Comparison of ENCODE assay signal across 1 cellular context in genomic region chr20:23632711-23633573, GRCh38.
TF ChIP-seq lines count a peak whose summit lies in the region.

No MANE protein-coding gene starts in this region.

TF ChIP-seq in HepG2, 621 proteins besides CTCF, POLR2A, EP300 and RAD21 (continued from another document and continues in another):
- TF ChIP-seq ZNF225 (CRISPR knock-in tag; IDR thresholded peaks at IDR 0.05) (0 out of 2 replicates have a peak, but pooled peaks have one; percentile 15), SP5 (CRISPR knock-in tag; IDR thresholded peaks at IDR 0.05; ENCODE audit: borderline replicate concordance, low read depth) (no peak), ARNTL (CRISPR knock-in tag; IDR thresholded peaks at IDR 0.05) (no peak), ZNF138 (CRISPR knock-in tag; IDR thresholded peaks at IDR 0.05; ENCODE audit: low read depth) (no peak), ZNF557 (CRISPR knock-in tag; IDR thresholded peaks at IDR 0.05) (no peak), ZNF331 (CRISPR knock-in tag; IDR thresholded peaks at IDR 0.05) (no peak), CEBPG (CRISPR knock-in tag; IDR thresholded peaks at IDR 0.05) (no peak), SP1 (IDR thresholded peaks at IDR 0.05) (no peak), SP1 (CRISPR knock-in tag; IDR thresholded peaks at IDR 0.05) (no peak), SIN3B (IDR thresholded peaks at IDR 0.05; ENCODE audit: low read length) (no peak), MAZ (IDR thresholded peaks at IDR 0.05; ENCODE audit: borderline replicate concordance, low read depth, low read length) (no peak), MAZ (CRISPR knock-in tag; IDR thresholded peaks at IDR 0.05; ENCODE audit: low read depth) (no peak), KDM5B (CRISPR knock-in tag; IDR thresholded peaks at IDR 0.05; ENCODE audit: borderline replicate concordance) (peak; percentile 24; the same call in 1 of the 2 replicates), ZNF383 (CRISPR knock-in tag; IDR thresholded peaks at IDR 0.05; ENCODE audit: borderline replicate concordance) (no peak), CBX2 (IDR thresholded peaks at IDR 0.05; ENCODE audit: low read depth, low read length) (no peak), CBX2 (CRISPR knock-in tag; IDR thresholded peaks at IDR 0.05; ENCODE audit: low read depth) (no peak), PLRG1 (conservative IDR thresholded peaks at IDR 0.05) (no peak), ZNF367 (CRISPR knock-in tag; IDR thresholded peaks at IDR 0.05; ENCODE audit: borderline replicate concordance) (no peak), MXD1 (CRISPR knock-in tag; IDR thresholded peaks at IDR 0.05) (no peak), SMC3 (IDR thresholded peaks at IDR 0.05; ENCODE audit: low read length) (no peak; the same call in 1 of the 2 replicates), BRCA1 (CRISPR knock-in tag; IDR thresholded peaks at IDR 0.05) (no peak), ZMYM2 (CRISPR knock-in tag; IDR thresholded peaks at IDR 0.05) (no peak), NR1H2 (CRISPR knock-in tag; IDR thresholded peaks at IDR 0.05; ENCODE audit: borderline replicate concordance, low read depth) (no peak), HHEX (CRISPR knock-in tag; IDR thresholded peaks at IDR 0.05) (no peak), HNRNPL (IDR thresholded peaks at IDR 0.05; ENCODE audit: low read depth, low read length) (no peak), TEAD2 (CRISPR knock-in tag; IDR thresholded peaks at IDR 0.05) (no peak), ZNF782 (CRISPR knock-in tag; IDR thresholded peaks at IDR 0.05; ENCODE audit: borderline replicate concordance) (no peak), SP140L (CRISPR knock-in tag; IDR thresholded peaks at IDR 0.05; ENCODE audit: borderline replicate concordance) (no peak), ZNF614 (CRISPR knock-in tag; IDR thresholded peaks at IDR 0.05; ENCODE audit: borderline replicate concordance) (no peak), NR3C1 (CRISPR knock-in tag; IDR thresholded peaks at IDR 0.05) (no peak), ZNF556 (CRISPR knock-in tag; IDR thresholded peaks at IDR 0.05; ENCODE audit: borderline replicate concordance) (no peak), SOX13 (IDR thresholded peaks at IDR 0.05) (0 out of 2 replicates have a peak, but pooled peaks have one; percentile 5), SOX13 (CRISPR knock-in tag; conservative IDR thresholded peaks at IDR 0.05 in 1 of 2, IDR thresholded peaks at IDR 0.05 in 1 of 2) (no peak), SP4 (CRISPR knock-in tag; IDR thresholded peaks at IDR 0.05) (0 out of 2 replicates have a peak, but pooled peaks have one; percentile 25), FOXM1 (CRISPR knock-in tag; IDR thresholded peaks at IDR 0.05) (no peak), ZNF746 (CRISPR knock-in tag; IDR thresholded peaks at IDR 0.05) (no peak), FOXJ3 (CRISPR knock-in tag; IDR thresholded peaks at IDR 0.05; ENCODE audit: borderline replicate concordance) (no peak), GMEB2 (CRISPR knock-in tag; IDR thresholded peaks at IDR 0.05; ENCODE audit: low read depth) (no peak), MIER3 (CRISPR knock-in tag; IDR thresholded peaks at IDR 0.05; ENCODE audit: borderline replicate concordance) (no peak), ZBTB38 (CRISPR knock-in tag; IDR thresholded peaks at IDR 0.05) (peak; percentile 19; the same call in 1 of the 2 replicates), ZNF253 (CRISPR knock-in tag; IDR thresholded peaks at IDR 0.05; ENCODE audit: borderline replicate concordance) (no peak), ZNF34 (CRISPR knock-in tag; IDR thresholded peaks at IDR 0.05; ENCODE audit: borderline replicate concordance) (no peak), SUZ12 (IDR thresholded peaks at IDR 0.05; ENCODE audit: low read depth, low read length) (no peak), GABPA (IDR thresholded peaks at IDR 0.05; ENCODE audit: low read depth, low read length) (no peak), GABPA (CRISPR knock-in tag; IDR thresholded peaks at IDR 0.05; ENCODE audit: low read depth) (no peak), ZNF20 (CRISPR knock-in tag; IDR thresholded peaks at IDR 0.05) (no peak), ZNF550 (CRISPR knock-in tag; IDR thresholded peaks at IDR 0.05; ENCODE audit: borderline replicate concordance) (no peak), RFX3 (CRISPR knock-in tag; IDR thresholded peaks at IDR 0.05) (no peak), ETV6 (CRISPR knock-in tag; conservative IDR thresholded peaks at IDR 0.05) (no peak), AHR (CRISPR knock-in tag; IDR thresholded peaks at IDR 0.05) (no peak), REXO4 (CRISPR knock-in tag; IDR thresholded peaks at IDR 0.05; ENCODE audit: borderline replicate concordance) (no peak), ZNF468 (CRISPR knock-in tag; IDR thresholded peaks at IDR 0.05) (no peak), NBN (conservative IDR thresholded peaks at IDR 0.05) (no peak), RCOR2 (CRISPR knock-in tag; IDR thresholded peaks at IDR 0.05) (no peak)
- TF ChIP-seq, protein P1, sequence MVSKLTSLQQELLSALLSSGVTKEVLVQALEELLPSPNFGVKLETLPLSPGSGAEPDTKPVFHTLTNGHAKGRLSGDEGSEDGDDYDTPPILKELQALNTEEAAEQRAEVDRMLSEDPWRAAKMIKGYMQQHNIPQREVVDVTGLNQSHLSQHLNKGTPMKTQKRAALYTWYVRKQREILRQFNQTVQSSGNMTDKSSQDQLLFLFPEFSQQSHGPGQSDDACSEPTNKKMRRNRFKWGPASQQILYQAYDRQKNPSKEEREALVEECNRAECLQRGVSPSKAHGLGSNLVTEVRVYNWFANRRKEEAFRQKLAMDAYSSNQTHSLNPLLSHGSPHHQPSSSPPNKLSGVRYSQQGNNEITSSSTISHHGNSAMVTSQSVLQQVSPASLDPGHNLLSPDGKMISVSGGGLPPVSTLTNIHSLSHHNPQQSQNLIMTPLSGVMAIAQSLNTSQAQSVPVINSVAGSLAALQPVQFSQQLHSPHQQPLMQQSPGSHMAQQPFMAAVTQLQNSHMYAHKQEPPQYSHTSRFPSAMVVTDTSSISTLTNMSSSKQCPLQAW (CRISPR knock-in tag; IDR thresholded peaks at IDR 0.05), result no peak
- TF ChIP-seq, protein P2, sequence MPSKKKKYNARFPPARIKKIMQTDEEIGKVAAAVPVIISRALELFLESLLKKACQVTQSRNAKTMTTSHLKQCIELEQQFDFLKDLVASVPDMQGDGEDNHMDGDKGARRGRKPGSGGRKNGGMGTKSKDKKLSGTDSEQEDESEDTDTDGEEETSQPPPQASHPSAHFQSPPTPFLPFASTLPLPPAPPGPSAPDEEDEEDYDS (CRISPR knock-in tag; IDR thresholded peaks at IDR 0.05), result no peak
- TF ChIP-seq, protein P3, sequence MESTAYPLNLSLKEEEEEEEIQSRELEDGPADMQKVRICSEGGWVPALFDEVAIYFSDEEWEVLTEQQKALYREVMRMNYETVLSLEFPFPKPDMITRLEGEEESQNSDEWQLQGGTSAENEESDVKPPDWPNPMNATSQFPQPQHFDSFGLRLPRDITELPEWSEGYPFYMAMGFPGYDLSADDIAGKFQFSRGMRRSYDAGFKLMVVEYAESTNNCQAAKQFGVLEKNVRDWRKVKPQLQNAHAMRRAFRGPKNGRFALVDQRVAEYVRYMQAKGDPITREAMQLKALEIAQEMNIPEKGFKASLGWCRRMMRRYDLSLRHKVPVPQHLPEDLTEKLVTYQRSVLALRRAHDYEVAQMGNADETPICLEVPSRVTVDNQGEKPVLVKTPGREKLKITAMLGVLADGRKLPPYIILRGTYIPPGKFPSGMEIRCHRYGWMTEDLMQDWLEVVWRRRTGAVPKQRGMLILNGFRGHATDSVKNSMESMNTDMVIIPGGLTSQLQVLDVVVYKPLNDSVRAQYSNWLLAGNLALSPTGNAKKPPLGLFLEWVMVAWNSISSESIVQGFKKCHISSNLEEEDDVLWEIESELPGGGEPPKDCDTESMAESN (CRISPR knock-in tag; conservative IDR thresholded peaks at IDR 0.05), result no peak
- TF ChIP-seq, protein P4, sequence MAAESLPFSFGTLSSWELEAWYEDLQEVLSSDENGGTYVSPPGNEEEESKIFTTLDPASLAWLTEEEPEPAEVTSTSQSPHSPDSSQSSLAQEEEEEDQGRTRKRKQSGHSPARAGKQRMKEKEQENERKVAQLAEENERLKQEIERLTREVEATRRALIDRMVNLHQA (CRISPR knock-in tag; IDR thresholded peaks at IDR 0.05), result no peak
- TF ChIP-seq, protein P5, sequence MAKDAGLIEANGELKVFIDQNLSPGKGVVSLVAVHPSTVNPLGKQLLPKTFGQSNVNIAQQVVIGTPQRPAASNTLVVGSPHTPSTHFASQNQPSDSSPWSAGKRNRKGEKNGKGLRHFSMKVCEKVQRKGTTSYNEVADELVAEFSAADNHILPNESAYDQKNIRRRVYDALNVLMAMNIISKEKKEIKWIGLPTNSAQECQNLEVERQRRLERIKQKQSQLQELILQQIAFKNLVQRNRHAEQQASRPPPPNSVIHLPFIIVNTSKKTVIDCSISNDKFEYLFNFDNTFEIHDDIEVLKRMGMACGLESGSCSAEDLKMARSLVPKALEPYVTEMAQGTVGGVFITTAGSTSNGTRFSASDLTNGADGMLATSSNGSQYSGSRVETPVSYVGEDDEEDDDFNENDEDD (CRISPR knock-in tag; IDR thresholded peaks at IDR 0.05; ENCODE audit: borderline replicate concordance), result no peak
- TF ChIP-seq, protein P6, sequence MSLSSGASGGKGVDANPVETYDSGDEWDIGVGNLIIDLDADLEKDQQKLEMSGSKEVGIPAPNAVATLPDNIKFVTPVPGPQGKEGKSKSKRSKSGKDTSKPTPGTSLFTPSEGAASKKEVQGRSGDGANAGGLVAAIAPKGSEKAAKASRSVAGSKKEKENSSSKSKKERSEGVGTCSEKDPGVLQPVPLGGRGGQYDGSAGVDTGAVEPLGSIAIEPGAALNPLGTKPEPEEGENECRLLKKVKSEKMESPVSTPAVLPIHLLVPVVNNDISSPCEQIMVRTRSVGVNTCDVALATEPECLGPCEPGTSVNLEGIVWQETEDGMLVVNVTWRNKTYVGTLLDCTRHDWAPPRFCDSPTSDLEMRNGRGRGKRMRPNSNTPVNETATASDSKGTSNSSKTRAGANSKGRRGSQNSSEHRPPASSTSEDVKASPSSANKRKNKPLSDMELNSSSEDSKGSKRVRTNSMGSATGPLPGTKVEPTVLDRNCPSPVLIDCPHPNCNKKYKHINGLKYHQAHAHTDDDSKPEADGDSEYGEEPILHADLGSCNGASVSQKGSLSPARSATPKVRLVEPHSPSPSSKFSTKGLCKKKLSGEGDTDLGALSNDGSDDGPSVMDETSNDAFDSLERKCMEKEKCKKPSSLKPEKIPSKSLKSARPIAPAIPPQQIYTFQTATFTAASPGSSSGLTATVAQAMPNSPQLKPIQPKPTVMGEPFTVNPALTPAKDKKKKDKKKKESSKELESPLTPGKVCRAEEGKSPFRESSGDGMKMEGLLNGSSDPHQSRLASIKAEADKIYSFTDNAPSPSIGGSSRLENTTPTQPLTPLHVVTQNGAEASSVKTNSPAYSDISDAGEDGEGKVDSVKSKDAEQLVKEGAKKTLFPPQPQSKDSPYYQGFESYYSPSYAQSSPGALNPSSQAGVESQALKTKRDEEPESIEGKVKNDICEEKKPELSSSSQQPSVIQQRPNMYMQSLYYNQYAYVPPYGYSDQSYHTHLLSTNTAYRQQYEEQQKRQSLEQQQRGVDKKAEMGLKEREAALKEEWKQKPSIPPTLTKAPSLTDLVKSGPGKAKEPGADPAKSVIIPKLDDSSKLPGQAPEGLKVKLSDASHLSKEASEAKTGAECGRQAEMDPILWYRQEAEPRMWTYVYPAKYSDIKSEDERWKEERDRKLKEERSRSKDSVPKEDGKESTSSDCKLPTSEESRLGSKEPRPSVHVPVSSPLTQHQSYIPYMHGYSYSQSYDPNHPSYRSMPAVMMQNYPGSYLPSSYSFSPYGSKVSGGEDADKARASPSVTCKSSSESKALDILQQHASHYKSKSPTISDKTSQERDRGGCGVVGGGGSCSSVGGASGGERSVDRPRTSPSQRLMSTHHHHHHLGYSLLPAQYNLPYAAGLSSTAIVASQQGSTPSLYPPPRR (CRISPR knock-in tag; IDR thresholded peaks at IDR 0.05; ENCODE audit: borderline replicate concordance), result no peak
- TF ChIP-seq, protein P7, sequence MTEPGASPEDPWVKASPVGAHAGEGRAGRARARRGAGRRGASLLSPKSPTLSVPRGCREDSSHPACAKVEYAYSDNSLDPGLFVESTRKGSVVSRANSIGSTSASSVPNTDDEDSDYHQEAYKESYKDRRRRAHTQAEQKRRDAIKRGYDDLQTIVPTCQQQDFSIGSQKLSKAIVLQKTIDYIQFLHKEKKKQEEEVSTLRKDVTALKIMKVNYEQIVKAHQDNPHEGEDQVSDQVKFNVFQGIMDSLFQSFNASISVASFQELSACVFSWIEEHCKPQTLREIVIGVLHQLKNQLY (CRISPR knock-in tag; IDR thresholded peaks at IDR 0.05), result no peak
